ENCODE assay signal across 12 cellular contexts in the genomic region with DNA sequence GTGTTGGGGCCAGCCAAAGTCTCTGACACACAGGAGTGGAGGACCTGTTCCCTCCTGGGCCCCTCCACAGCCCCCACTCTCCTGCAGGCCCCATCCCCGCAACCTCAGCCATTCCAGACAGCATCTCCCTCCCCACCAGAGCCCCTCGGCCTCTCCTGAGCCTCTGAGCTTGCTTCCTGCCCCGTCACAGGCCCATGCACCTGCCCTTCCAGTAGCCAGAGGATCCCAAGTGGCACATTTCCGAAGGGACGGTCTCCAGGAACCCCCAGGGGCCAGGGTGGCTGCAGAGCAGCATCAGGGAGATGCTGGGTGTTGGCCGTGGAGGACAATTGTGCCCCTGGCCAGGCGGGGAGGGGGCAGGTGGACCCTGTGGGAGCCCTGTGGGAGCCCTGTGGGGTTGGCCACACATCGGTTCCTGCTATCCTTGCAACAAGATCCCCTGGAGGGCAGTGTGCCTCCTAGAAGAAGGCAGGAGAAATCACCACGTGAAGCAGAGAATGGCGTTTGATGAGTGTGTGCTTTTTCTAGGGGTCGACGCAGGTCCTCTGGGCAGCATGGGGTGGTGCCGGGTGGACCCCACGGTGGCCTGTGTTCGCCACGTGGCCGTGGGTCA. TPM values are rescaled to one million over a fixed set of nuclear protein-coding genes. Genes with fewer than 3 reads are reported as not detected.
A peak's percentile ranks its signal among the peaks of the same experiment; 100 is the strongest.
DNase-seq lines count a peak whose midpoint lies in the region; ATAC-seq, FAIRE-seq and TF ChIP-seq lines count a peak whose summit lies in the region.
"Had no signal": no experiment of that assay in that cellular context is flagged by ENCODE, and none has a peak within 500 bp of the region (broad histone marks: within the 10 kb centered on the region; RNA-seq: fewer than 3 reads in every experiment).

No MANE protein-coding gene starts in this region.

- H3K36me3 Mint-ChIP-seq in CD4-positive, alpha-beta T cell (ENCODE audit: low read depth), result peaks cover 8% of the 10 kb centered on the region
- H3K36me3 Mint-ChIP-seq: activated naive CD8-positive, alpha-beta T cell treated with anti-CD3 and anti-CD28 coated beads for 36 hours had no signal

- H3K4me1 ChIP-seq in right cardiac atrium (ENCODE audit: control insufficient read depth, insufficient read depth, low read length), result peaks cover 29% of the 10 kb centered on the region
- H3K4me1 ChIP-seq in esophagus muscularis mucosa, result peaks cover 94 to 100% (median 98%) of the 10 kb centered on the region in 4 donors
- peaks cover 70 to 85% (median 72%) of the 10 kb centered on the region in 3 donors for H3K4me1 ChIP-seq in pancreas

- H3K9me3 Mint-ChIP-seq in CD4-positive, alpha-beta T cell, result no peaks in the 10 kb centered on the region
- H3K9me3 Mint-ChIP-seq: activated CD4-positive, alpha-beta T cell treated with anti-CD3 and anti-CD28 coated beads, Interleukin-2, amount 10 ng/mL, durations not matched to agents 7 days and 5 days; activated naive CD8-positive, alpha-beta T cell treated with anti-CD3 and anti-CD28 coated beads for 36 hours had no signal

- no peak for TF ChIP-seq POLR2A in esophagus muscularis mucosa (IDR thresholded peaks at IDR 0.05; ENCODE audit: low read depth)

- ATAC-seq in right cardiac atrium (no peak), Right ventricle myocardium superior (ENCODE audit: poor library complexity) (no peak), pancreas (no peak), HG02571 (IDR thresholded peaks at IDR 0.05; ENCODE audit: unreplicated experiment) (no peak)
- ATAC-seq in CD4-positive, alpha-beta T cell (ENCODE audit: poor library complexity), result no peak

- H3K27me3 ChIP-seq in right cardiac atrium (ENCODE audit: control insufficient read depth, insufficient read depth), result no peaks in the 10 kb centered on the region
- H3K27me3 ChIP-seq in esophagus muscularis mucosa, result no peaks in the 10 kb centered on the region
- H3K27me3 ChIP-seq in pancreas, result no peaks in the 10 kb centered on the region
- no peaks in the 10 kb centered on the region for H3K27me3 ChIP-seq in CD4-positive, alpha-beta T cell (ENCODE audit: control insufficient read depth, insufficient read depth, low read length)

- H3K4me3 Mint-ChIP-seq in CD4-positive, alpha-beta T cell, result no peak overlapping the region
- H3K4me3 Mint-ChIP-seq: activated CD4-positive, alpha-beta T cell treated with anti-CD3 and anti-CD28 coated beads, Interleukin-2, amount 10 ng/mL, durations not matched to agents 7 days and 5 days; activated naive CD8-positive, alpha-beta T cell treated with anti-CD3 and anti-CD28 coated beads for 36 hours had no signal

- peak overlapping the region; percentile 70 for H3K27ac ChIP-seq in right cardiac atrium (ENCODE audit: low read length)
- peak overlapping the region; percentile 77 to 85 (median 81) for H3K27ac ChIP-seq in esophagus muscularis mucosa (replicated peaks in 1 of 4)
- H3K27ac ChIP-seq in pancreas, result peak overlapping the region; percentile 89 to 94 (median 91)
- H3K27ac ChIP-seq in CD4-positive, alpha-beta T cell (ENCODE audit: low read depth, low read length), result no peak overlapping the region

- intact Hi-C loops in right cardiac atrium (cut with DNase I), result no loop called here
- intact Hi-C loops in Right ventricle myocardium superior (cut with DNase I), result no loop called here
- intact Hi-C loops in esophagus muscularis mucosa (cut with DNase I), result no loop called here
- intact Hi-C loops in pancreas (cut with DNase I), result no loop called here
- intact Hi-C loops in CD4-positive, alpha-beta T cell (cut with DNase I, micrococcal nuclease), result no loop called here

- DNase-seq in right cardiac atrium, result peak in 1 of 3 donors; percentile 48
- no peak for DNase-seq in Right ventricle myocardium superior
- no peak for DNase-seq in esophagus muscularis mucosa (ENCODE audit: extremely low spot score)
- peak in 1 of 6 donors; percentile 81 for DNase-seq in pancreas
- DNase-seq in activated gamma-delta T cell treated with Interleukin-2 at 50 U/mL for 16 hours, result no peak
- DNase-seq in CD4-positive, alpha-beta T cell, result no peak
- no peak for DNase-seq in activated T-cell treated with anti-CD3 and anti-CD28 coated beads, Interleukin-2, amount 50 U/mL, for 1 hour
- DNase-seq: activated CD4-positive, alpha-beta T cell treated with anti-CD3 and anti-CD28 coated beads, Interleukin-2, amount 10 ng/mL, durations not matched to agents 7 days and 5 days; activated naive CD8-positive, alpha-beta T cell treated with anti-CD3 and anti-CD28 coated beads for 36 hours; erythroblast; NCI-H524 treated with DMSO at 0.1 percent for 48 hours had no signal

- no peak for TF ChIP-seq CTCF in esophagus muscularis mucosa (IDR thresholded peaks at IDR 0.05)
- TF ChIP-seq CTCF in pancreas (IDR thresholded peaks at IDR 0.05), result no peak
- TF ChIP-seq CTCF in CD4-positive, alpha-beta T cell (IDR thresholded peaks at IDR 0.05), result no peak

- FAIRE-seq in pancreas (lab: Jason Lieb, UNC), result no peak

- H3K27me3 Mint-ChIP-seq in CD4-positive, alpha-beta T cell, result no peaks in the 10 kb centered on the region
- H3K27me3 Mint-ChIP-seq: activated CD4-positive, alpha-beta T cell treated with anti-CD3 and anti-CD28 coated beads, Interleukin-2, amount 10 ng/mL, durations not matched to agents 7 days and 5 days; activated naive CD8-positive, alpha-beta T cell treated with anti-CD3 and anti-CD28 coated beads for 36 hours had no signal

- CTCF ChIA-PET in CD4-positive, alpha-beta T cell (lab: Charles Lee), result no interaction called here

- H3K9me3 ChIP-seq in right cardiac atrium (ENCODE audit: control insufficient read depth, low read length), result no peaks in the 10 kb centered on the region
- H3K9me3 ChIP-seq in esophagus muscularis mucosa, result no peaks in the 10 kb centered on the region
- H3K9me3 ChIP-seq in pancreas, result no peaks in the 10 kb centered on the region
- no peaks in the 10 kb centered on the region for H3K9me3 ChIP-seq in CD4-positive, alpha-beta T cell (ENCODE audit: control insufficient read depth, low read length)

- H3K4me1 Mint-ChIP-seq in CD4-positive, alpha-beta T cell (ENCODE audit: low read depth), result no peaks in the 10 kb centered on the region
- H3K4me1 Mint-ChIP-seq: activated CD4-positive, alpha-beta T cell treated with anti-CD3 and anti-CD28 coated beads, Interleukin-2, amount 10 ng/mL, durations not matched to agents 7 days and 5 days; activated naive CD8-positive, alpha-beta T cell treated with anti-CD3 and anti-CD28 coated beads for 36 hours had no signal

- POLR2A ChIA-PET in CD4-positive, alpha-beta T cell (lab: Charles Lee), result no interaction called here

- 60% methylated on average over 17 of the region's 17 CpGs for WGBS in right cardiac atrium
- WGBS in esophagus muscularis mucosa, result 79% methylated on average over 10 of the region's 17 CpGs
- 40 to 45% methylated on average over 17 of the region's 17 CpGs for WGBS in pancreas, 2 donors

- H3K27ac Mint-ChIP-seq in CD4-positive, alpha-beta T cell, result no peak overlapping the region
- H3K27ac Mint-ChIP-seq: activated CD4-positive, alpha-beta T cell treated with anti-CD3 and anti-CD28 coated beads, Interleukin-2, amount 10 ng/mL, durations not matched to agents 7 days and 5 days; activated naive CD8-positive, alpha-beta T cell treated with anti-CD3 and anti-CD28 coated beads for 36 hours had no signal

- TF ChIP-seq EP300 in esophagus muscularis mucosa (IDR thresholded peaks at IDR 0.05), result no peak

- H3K36me3 ChIP-seq in esophagus muscularis mucosa, result peaks cover 42 to 92% (median 77%) of the 10 kb centered on the region in 4 donors
- peaks cover 0 to 41% (median 25%) of the 10 kb centered on the region in 3 donors for H3K36me3 ChIP-seq in pancreas

- H3K4me3 ChIP-seq in right cardiac atrium (ENCODE audit: low read length) (no peak overlapping the region), esophagus muscularis mucosa (no peak overlapping the region), pancreas (no peak overlapping the region)

RNA-seq across cellular contexts. Expression of a gene that starts 45.3 kb away (rescaled TPM):
- total RNA-seq in right cardiac atrium (10 to 100 TPM; 63.6 to 85.2 (median 72.7) TPM), Right ventricle myocardium superior (66.1 TPM), esophagus muscularis mucosa (10 to 100 TPM; 17.0 to 50.9 (median 26.8) TPM), pancreas (10 to 100 TPM; 13.8 to 24.5 (median 16.2) TPM)
- polyA plus RNA-seq in right cardiac atrium (22.9 TPM), pancreas (1 to 10 TPM; 4.1 to 6.1 TPM)
- 1 to 10 TPM; 9.1 to 9.3 TPM for total RNA-seq in CD4-positive, alpha-beta T cell
